Comparison of ENCODE assay signal across 8 cellular contexts in genomic region chr1:40058453-40059291, GRCh38. TPM values are rescaled to one million over a fixed set of nuclear protein-coding genes. Genes with fewer than 3 reads are reported as not detected.
DNase-seq lines count a peak whose midpoint lies in the region; ATAC-seq and TF ChIP-seq lines count a peak whose summit lies in the region.
"Had no signal": no experiment of that assay in that cellular context is flagged by ENCODE, and none has a peak within 500 bp of the region (broad histone marks: within the 10 kb centered on the region; RNA-seq: fewer than 3 reads in every experiment).

No MANE protein-coding gene starts in this region.

- H3K36me3 ChIP-seq in SU-DHL-6 (ENCODE audit: low read length): peaks cover 32% of the 10 kb centered on the region

- H3K27me3 ChIP-seq in HL-60 (ENCODE audit: insufficient read depth, poor library complexity, severe bottlenecking) (no peaks in the 10 kb centered on the region), SU-DHL-6 (ENCODE audit: low read length) (no peaks in the 10 kb centered on the region)

- peak; percentile 80 for ATAC-seq in stimulated activated effector memory CD8-positive, alpha-beta T cell treated with anti-CD3 and anti-CD28 coated beads, Interleukin-12 subunit alpha, Interleukin-12 subunit beta, amount 100 ng/mL, for 72 hours
- no peak for ATAC-seq in HG02981 (IDR thresholded peaks at IDR 0.05; ENCODE audit: unreplicated experiment)

- peaks cover 56% of the 10 kb centered on the region for H3K79me2 ChIP-seq in SU-DHL-6 (ENCODE audit: insufficient read depth, low read length)

- TF ChIP-seq CTCF in HL-60 (IDR thresholded peaks at IDR 0.05; ENCODE audit: insufficient read depth, low read length): no peak
- TF ChIP-seq CTCF in SU-DHL-6 (IDR thresholded peaks at IDR 0.05; ENCODE audit: insufficient read depth, low read length, poor library complexity, severe bottlenecking): no peak

- H3K4me3 Mint-ChIP-seq in stimulated activated effector memory CD8-positive, alpha-beta T cell treated with anti-CD3 and anti-CD28 coated beads, Interleukin-12 subunit alpha, Interleukin-12 subunit beta, amount 100 ng/mL, for 72 hours: peak overlapping the region; percentile 59

- no peak overlapping the region for H2AFZ ChIP-seq in SU-DHL-6 (ENCODE audit: low read depth, low read length, severe bottlenecking)

- H3K36me3 Mint-ChIP-seq in stimulated activated effector memory CD8-positive, alpha-beta T cell treated with anti-CD3 and anti-CD28 coated beads, Interleukin-12 subunit alpha, Interleukin-12 subunit beta, amount 100 ng/mL, for 72 hours: peaks cover 91% of the 10 kb centered on the region

- H3K9me3 Mint-ChIP-seq in stimulated activated effector memory CD8-positive, alpha-beta T cell treated with anti-CD3 and anti-CD28 coated beads, Interleukin-12 subunit alpha, Interleukin-12 subunit beta, amount 100 ng/mL, for 72 hours: no peaks in the 10 kb centered on the region

- H3K9ac ChIP-seq in SU-DHL-6 (ENCODE audit: low read length): peak overlapping the region; percentile 37

- TF ChIP-seq POLR2A in erythroblast (IDR thresholded peaks at IDR 0.05; ENCODE audit: low read length): peak; percentile 15

- peaks cover 33% of the 10 kb centered on the region for H3F3A ChIP-seq in SU-DHL-6 (ENCODE audit: insufficient read depth)

- no peaks in the 10 kb centered on the region for H4K20me1 ChIP-seq in SU-DHL-6 (ENCODE audit: low read depth, low read length)

- H3K4me3 ChIP-seq in HL-60 (replicated peaks; ENCODE audit: insufficient read depth, low read length) (no peak overlapping the region), SU-DHL-6 (ENCODE audit: insufficient read depth, low read length, poor library complexity, severe bottlenecking) (peak overlapping the region; percentile 31)

- H3K27ac ChIP-seq in HL-60 (replicated peaks) (peak overlapping the region; percentile 78), SU-DHL-6 (ENCODE audit: low read depth, low read length) (peak overlapping the region; percentile 90)

- H3K9me3 ChIP-seq in SU-DHL-6 (ENCODE audit: insufficient read depth, low read length): no peaks in the 10 kb centered on the region

- H3K4me2 ChIP-seq in SU-DHL-6 (ENCODE audit: low read depth, low read length, poor library complexity, severe bottlenecking): peak overlapping the region; percentile 65

- H3K4me1 Mint-ChIP-seq in stimulated activated effector memory CD8-positive, alpha-beta T cell treated with anti-CD3 and anti-CD28 coated beads, Interleukin-12 subunit alpha, Interleukin-12 subunit beta, amount 100 ng/mL, for 72 hours: peaks cover 86% of the 10 kb centered on the region

- no peaks in the 10 kb centered on the region for H3K9me2 ChIP-seq in SU-DHL-6 (replicated peaks; ENCODE audit: insufficient read depth, low read length)

- H3K27ac Mint-ChIP-seq in stimulated activated effector memory CD8-positive, alpha-beta T cell treated with anti-CD3 and anti-CD28 coated beads, Interleukin-12 subunit alpha, Interleukin-12 subunit beta, amount 100 ng/mL, for 72 hours: peak overlapping the region; percentile 61

- DNase-seq in HL-60 (ENCODE audit: low read depth in 1 of 2, low spot score in 1 of 2): no peak
- DNase-seq in erythroblast (lab: John Stamatoyannopoulos, UW): peak; percentile 30 to 55
- DNase-seq in stimulated activated effector memory CD8-positive, alpha-beta T cell treated with anti-CD3 and anti-CD28 coated beads, Interleukin-12 subunit alpha, Interleukin-12 subunit beta, amount 100 ng/mL, for 72 hours (ENCODE audit: low spot score in 2 of 2): no peak
- DNase-seq in cerebellum (ENCODE audit: low spot score): no peak
- DNase-seq in HPDE6-E6E7 (ENCODE audit: extremely low spot score): no peak
- DNase-seq: NCI-H1694 had no signal

RNA-seq across cellular contexts. Expression of gene CAP1, which starts 18.1 kb away (rescaled TPM):
- total RNA-seq in cerebellum: 78.8 TPM

RNA-seq across cellular contexts. Expression of gene PPT1, which starts 38.4 kb away (rescaled TPM):
- 37.0 TPM for total RNA-seq in cerebellum

Comparison
In these comparisons a context has a peak if more than half of its experiments do, and no peak if none do; other contexts are left out.
1. DNase-seq: peak in erythroblast (2 of 2); none in HL-60 (0 of 2), stimulated activated effector memory CD8-positive, alpha-beta T cell treated with anti-CD3 and anti-CD28 coated beads, Interleukin-12 subunit alpha, Interleukin-12 subunit beta, amount 100 ng/mL, for 72 hours (0 of 2), cerebellum (single experiment) and HPDE6-E6E7 (single experiment).